14 cellular contexts compared by ENCODE assay signal in the genomic region with DNA sequence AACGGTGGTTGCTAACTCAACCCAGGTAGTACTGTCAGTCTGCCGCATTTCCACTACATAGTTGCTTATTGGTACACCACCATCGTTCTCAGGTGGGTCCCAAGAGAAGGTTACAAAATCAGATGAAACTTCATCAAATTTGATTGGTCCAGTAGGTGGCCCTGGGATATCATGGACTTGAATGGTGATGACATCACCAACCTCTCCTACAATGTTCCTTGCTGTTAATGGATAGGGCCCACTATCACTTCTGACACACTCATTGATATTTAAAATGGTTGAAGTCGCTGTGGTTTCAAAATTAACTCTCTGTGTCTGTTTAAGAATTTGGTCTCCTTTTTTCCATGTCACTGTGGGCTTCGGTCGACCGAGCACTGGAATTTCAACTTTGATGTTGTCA.
A peak's percentile ranks its signal among the peaks of the same experiment; 100 is the strongest.
DNase-seq lines count a peak whose midpoint lies in the region; ATAC-seq lines count a peak whose summit lies in the region.
"Had no signal": no experiment of that assay in that cellular context is flagged by ENCODE, and none has a peak within 500 bp of the region (broad histone marks: within the 10 kb centered on the region; RNA-seq: fewer than 3 reads in every experiment).

No MANE protein-coding gene starts in this region.

- DNase-seq in left ventricle myocardium superior (no peak), cardiac septum (ENCODE audit: low spot score) (no peak), HK-2 (ENCODE audit: unreplicated experiment) (peak; percentile 9), kidney tubule cell (ENCODE audit: low spot score) (peak; percentile 39), NCI-H2171 (lab: John Stamatoyannopoulos, UW) (no peak), 8988T (no peak)
- DNase-seq in stimulated activated CD8-positive, alpha-beta memory T cell treated with anti-CD3 and anti-CD28 coated beads, Interleukin-4, amount 100 ng/mL, for 48 hours, result no peak
- DNase-seq: C1 segment of cervical spinal cord; CD4-positive, alpha-beta memory T cell; COR-L47; DMS153; DND-41; GOT3; HFFc6 had no signal

- ATAC-seq in left ventricle myocardium superior, result peak; percentile 1

- intact Hi-C loops in left ventricle myocardium superior (cut with micrococcal nuclease) (no loop called here), cardiac septum (cut with DNase I) (no loop called here)

Comparison
In these comparisons a context has a peak if more than half of its experiments do, and no peak if none do; other contexts are left out.
1. DNase-seq: peak in HK-2 (single experiment) and kidney tubule cell (single experiment); none in left ventricle myocardium superior (single experiment), cardiac septum (single experiment), stimulated activated CD8-positive, alpha-beta memory T cell treated with anti-CD3 and anti-CD28 coated beads, Interleukin-4, amount 100 ng/mL, for 48 hours (single experiment), NCI-H2171 (single experiment) and 8988T (single experiment).